In the genomic region with DNA sequence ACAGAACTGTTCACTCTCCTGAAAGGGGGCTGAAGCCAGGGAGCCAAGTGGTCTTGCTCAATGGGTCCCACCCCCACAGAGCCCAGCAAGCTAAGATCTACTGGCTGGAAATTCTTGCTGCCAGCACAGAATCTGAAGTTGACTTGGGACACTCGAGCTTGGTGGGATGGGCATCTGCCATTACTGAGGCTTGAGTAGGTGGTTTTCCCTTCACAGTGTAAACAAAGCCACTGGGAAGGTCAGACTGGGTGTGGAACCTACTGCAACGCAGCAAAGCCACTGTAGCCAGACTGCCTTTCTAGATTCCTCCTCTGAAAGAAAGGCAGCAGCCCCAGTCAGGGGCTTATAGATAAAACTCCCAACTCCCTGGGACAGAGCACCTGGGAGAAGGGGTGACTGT, we compare ENCODE assay signal across 2 cellular contexts. TPM values are rescaled to one million over a fixed set of nuclear protein-coding genes. Genes with fewer than 3 reads are reported as not detected.
"Had no signal": no experiment of that assay in that cellular context is flagged by ENCODE, and none has a peak within 500 bp of the region (broad histone marks: within the 10 kb centered on the region; RNA-seq: fewer than 3 reads in every experiment).

No MANE protein-coding gene starts in this region.

RNA-seq across cellular contexts. Expression of gene STMND1, which starts 28.3 kb away (rescaled TPM):
- total RNA-seq: G401, GM12878 had no signal
